ENCODE assay signal across 1 cellular context in the genomic region with DNA sequence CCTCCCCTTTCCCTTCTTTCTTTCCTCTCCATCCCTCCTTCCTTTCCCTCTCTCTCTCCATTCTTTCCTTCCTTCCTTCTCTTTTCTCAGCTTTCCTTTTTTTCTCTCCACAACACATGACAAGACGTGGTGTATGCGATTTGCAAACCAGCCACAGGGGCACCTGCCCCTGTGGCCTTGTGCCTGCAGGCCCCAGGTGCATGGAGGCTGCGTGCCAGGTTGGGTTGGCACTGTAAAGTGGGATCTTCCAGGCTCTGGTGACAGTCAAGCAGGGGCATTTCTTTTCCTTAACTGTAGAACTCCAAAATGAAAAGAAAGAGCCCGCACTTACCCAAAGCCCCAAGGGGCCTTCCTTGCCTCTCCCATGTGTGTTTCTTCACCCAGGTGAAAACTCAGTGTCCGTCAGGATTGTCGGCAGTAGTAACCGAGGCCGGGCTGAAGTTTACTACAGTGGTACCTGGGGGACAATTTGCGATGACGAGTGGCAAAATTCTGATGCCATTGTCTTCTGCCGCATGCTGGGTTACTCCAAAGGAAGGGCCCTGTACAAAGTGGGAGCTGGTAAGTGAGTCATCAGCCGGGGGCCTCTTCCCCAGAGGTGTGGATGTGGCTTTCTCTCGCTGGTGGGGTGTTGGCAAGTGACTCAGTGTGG.
TF ChIP-seq lines count a peak whose summit lies in the region.

No MANE protein-coding gene starts in this region.

TF ChIP-seq in GM12878, 131 proteins besides CTCF, POLR2A, EP300 and RAD21 (continued from another document):
- no peak for TF ChIP-seq CHD2 (IDR thresholded peaks at IDR 0.05; ENCODE audit: borderline replicate concordance, low read depth, low read length)
